Comparison of ENCODE assay signal across 8 cellular contexts in genomic region chr4:112145326-112145819, GRCh38. TPM values are rescaled to one million over a fixed set of nuclear protein-coding genes. Genes with fewer than 3 reads are reported as not detected.
DNase-seq lines count a peak whose midpoint lies in the region; ATAC-seq and TF ChIP-seq lines count a peak whose summit lies in the region.

TSS of gene FAM241A (plus strand) at chr4:112145454. CDS start at chr4:112145581, 127 bp downstream.

- POLR2A ChIA-PET in activated CD8-positive, alpha-beta T cell treated with anti-CD3 and anti-CD28 coated beads for 36 hours (lab: Charles Lee), result interaction anchor here (1.0 to 1.7 kb wide), 5 partner anchors 11 to 140 kb away, joined by 3 to 5 read pairs (median 4); partner anchors contain the start of gene TIFA

- peaks cover 39% of the 10 kb centered on the region for H3K4me1 Mint-ChIP-seq in activated CD8-positive, alpha-beta T cell treated with anti-CD3 and anti-CD28 coated beads for 36 hours (ENCODE audit: low read depth)
- peaks cover 9% of the 10 kb centered on the region for H3K4me1 Mint-ChIP-seq in memory B cell

- no peaks in the 10 kb centered on the region for H3K9me3 Mint-ChIP-seq in activated CD8-positive, alpha-beta T cell treated with anti-CD3 and anti-CD28 coated beads for 36 hours
- H3K9me3 Mint-ChIP-seq in memory B cell, result no peaks in the 10 kb centered on the region

- H3K4me3 Mint-ChIP-seq in activated CD8-positive, alpha-beta T cell treated with anti-CD3 and anti-CD28 coated beads for 36 hours, result peak within 1 kb of the TSS; percentile 97
- peak within 1 kb of the TSS; percentile 93 for H3K4me3 Mint-ChIP-seq in memory B cell

- peak within 1 kb of the TSS; percentile 93 for H3K27ac Mint-ChIP-seq in activated CD8-positive, alpha-beta T cell treated with anti-CD3 and anti-CD28 coated beads for 36 hours
- H3K27ac Mint-ChIP-seq in memory B cell, result peak within 1 kb of the TSS; percentile 84

- peak; percentile 42 for ATAC-seq in GM18870 (IDR thresholded peaks at IDR 0.05; ENCODE audit: unreplicated experiment)
- ATAC-seq in HG03103 (IDR thresholded peaks at IDR 0.05; ENCODE audit: low read depth, unreplicated experiment), result peak; percentile 86
- peak; percentile 95 for ATAC-seq in activated CD8-positive, alpha-beta T cell treated with anti-CD3 and anti-CD28 coated beads for 36 hours
- ATAC-seq in memory B cell (ENCODE audit: low read depth), result peak; percentile 92

- CTCF ChIA-PET in activated CD8-positive, alpha-beta T cell treated with anti-CD3 and anti-CD28 coated beads for 36 hours (lab: Charles Lee), result interaction anchor here (1.2 kb wide), 1 partner anchor 87 kb away, joined by 3 read pairs; no protein-coding TSS in a partner anchor

- peak; percentile 50 for DNase-seq in AG09319 (ENCODE audit: extremely low read depth, low read depth)
- DNase-seq in NCI-H526 (lab: John Stamatoyannopoulos, UW), result peak; percentile 49 to 90
- DNase-seq in activated CD8-positive, alpha-beta T cell treated with anti-CD3 and anti-CD28 coated beads for 36 hours, result peak; percentile 89
- DNase-seq in effector CD4-positive, alpha-beta T cell, result peak; percentile 78
- DNase-seq in memory B cell (ENCODE audit: low spot score in 2 of 2), result peak; percentile 86 to 89
- DNase-seq in stimulated activated CD8-positive, alpha-beta memory T cell treated with anti-CD3 and anti-CD28 coated beads, Interleukin-12 subunit alpha, Interleukin-12 subunit beta, amount 100 ng/mL, for 4 hours (ENCODE audit: low read depth), result peak; percentile 89

- intact Hi-C loops in activated CD8-positive, alpha-beta T cell treated with anti-CD3 and anti-CD28 coated beads for 36 hours (cut with micrococcal nuclease), result loop anchor here (5.0 kb wide), 2 partner anchors 52 to 142 kb away; partner anchors contain the start of gene TIFA

- peaks cover 17% of the 10 kb centered on the region for H3K36me3 Mint-ChIP-seq in activated CD8-positive, alpha-beta T cell treated with anti-CD3 and anti-CD28 coated beads for 36 hours (ENCODE audit: low read depth)
- H3K36me3 Mint-ChIP-seq in memory B cell, result no peaks in the 10 kb centered on the region

- no peak for TF ChIP-seq CTCF in AG09319 (IDR thresholded peaks at IDR 0.05; ENCODE audit: low read depth, low read length)
- TF ChIP-seq CTCF in activated CD8-positive, alpha-beta T cell treated with anti-CD3 and anti-CD28 coated beads for 36 hours (IDR thresholded peaks at IDR 0.05), result no peak

- no peaks in the 10 kb centered on the region for H3K27me3 Mint-ChIP-seq in activated CD8-positive, alpha-beta T cell treated with anti-CD3 and anti-CD28 coated beads for 36 hours
- peaks cover 3% of the 10 kb centered on the region for H3K27me3 Mint-ChIP-seq in memory B cell

RNA-seq across cellular contexts. Expression of gene FAM241A, which starts in this region (rescaled TPM):
- 1 to 10 TPM; 4.1 to 4.5 TPM for total RNA-seq in activated CD8-positive, alpha-beta T cell treated with anti-CD3 and anti-CD28 coated beads for 36 hours

Comparison
In these comparisons a context has a peak if more than half of its experiments do, and no peak if none do; other contexts are left out.
1. Peak in every context shown above with its lines: DNase-seq and ATAC-seq.
2. ATAC-seq: peak in every context shown above with its lines; median percentile 95 in activated CD8-positive, alpha-beta T cell treated with anti-CD3 and anti-CD28 coated beads for 36 hours; 92 in memory B cell; 86 in HG03103; 42 in GM18870.